1 cellular context compared by ENCODE assay signal in the genomic region with DNA sequence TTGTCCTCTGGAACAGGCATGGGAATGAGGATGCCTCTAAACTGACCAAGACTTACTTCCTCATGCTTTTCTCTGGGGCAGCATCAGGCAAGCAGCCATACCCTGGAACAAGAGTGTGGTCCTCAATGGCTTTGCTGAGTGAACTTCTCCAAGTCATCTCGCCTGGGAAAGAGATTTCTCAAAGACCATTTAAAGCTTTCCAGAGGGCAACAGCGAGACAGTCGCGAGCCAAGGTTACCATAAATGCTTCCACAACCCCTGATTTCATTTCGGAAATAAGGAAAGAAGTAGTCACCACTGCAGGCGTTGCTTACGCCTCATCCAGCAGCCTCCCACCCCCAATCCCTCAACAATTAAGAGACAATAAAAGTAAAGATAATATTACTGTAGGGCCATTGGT.
TF ChIP-seq lines count a peak whose summit lies in the region.

No MANE protein-coding gene starts in this region.

TF ChIP-seq in H1, 55 proteins besides CTCF, POLR2A, EP300 and RAD21 (continued from another document):
- TF ChIP-seq CBX8 (IDR thresholded peaks at IDR 0.05; ENCODE audit: borderline replicate concordance, low read depth, low read length) (no peak), SIN3A (conservative IDR thresholded peaks at IDR 0.05 in 1 of 2, IDR thresholded peaks at IDR 0.05 in 1 of 2; ENCODE audit: low read depth in 1 of 2, low read length in 2 of 2) (no peak), RXRA (IDR thresholded peaks at IDR 0.05; ENCODE audit: insufficient read depth, low read depth, low read length) (no peak), BRCA1 (IDR thresholded peaks at IDR 0.05; ENCODE audit: low read depth, low read length) (no peak)
